Comparison of ENCODE assay signal across 9 cellular contexts in genomic region chr4:139015269-139015947, GRCh38. TPM values are rescaled to one million over a fixed set of nuclear protein-coding genes. Genes with fewer than 3 reads are reported as not detected.
DNase-seq lines count a peak whose midpoint lies in the region; ATAC-seq, FAIRE-seq and TF ChIP-seq lines count a peak whose summit lies in the region.
"Had no signal": no experiment of that assay in that cellular context is flagged by ENCODE, and none has a peak within 500 bp of the region (broad histone marks: within the 10 kb centered on the region; RNA-seq: fewer than 3 reads in every experiment).

A gene with protein sequence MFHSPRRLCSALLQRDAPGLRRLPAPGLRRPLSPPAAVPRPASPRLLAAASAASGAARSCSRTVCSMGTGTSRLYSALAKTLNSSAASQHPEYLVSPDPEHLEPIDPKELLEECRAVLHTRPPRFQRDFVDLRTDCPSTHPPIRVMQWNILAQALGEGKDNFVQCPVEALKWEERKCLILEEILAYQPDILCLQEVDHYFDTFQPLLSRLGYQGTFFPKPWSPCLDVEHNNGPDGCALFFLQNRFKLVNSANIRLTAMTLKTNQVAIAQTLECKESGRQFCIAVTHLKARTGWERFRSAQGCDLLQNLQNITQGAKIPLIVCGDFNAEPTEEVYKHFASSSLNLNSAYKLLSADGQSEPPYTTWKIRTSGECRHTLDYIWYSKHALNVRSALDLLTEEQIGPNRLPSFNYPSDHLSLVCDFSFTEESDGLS (plus strand): TSS chr4:139015781. CDS start chr4:139015982, 201 bp downstream.

- peaks cover 4% of the 10 kb centered on the region for H3K36me3 Mint-ChIP-seq in WTC11
- H3K36me3 Mint-ChIP-seq in immature natural killer cell, result peaks cover 0 to 5% (median 3%) of the 10 kb centered on the region in 3 donors

- POLR2A ChIA-PET in WTC11 (lab: Charles Lee), result interaction anchor here (0.6 to 1.6 kb wide), 2 partner anchors 34 to 286 kb away, joined by 3 to 4 read pairs; partner anchors contain the start of gene NAA15

- H3K4me3 ChIP-seq in bronchial epithelial cell (ENCODE audit: low read depth, low read length), result peak within 1 kb of the TSS; percentile 75
- H3K4me3 ChIP-seq in smooth muscle cell, result peak within 1 kb of the TSS; percentile 90

- peaks cover 13% of the 10 kb centered on the region for H3F3A ChIP-seq in smooth muscle cell (ENCODE audit: low read depth)

- H3K36me3 ChIP-seq in bronchial epithelial cell (ENCODE audit: control insufficient read depth, insufficient read depth, low read length), result peaks cover 2% of the 10 kb centered on the region
- no peaks in the 10 kb centered on the region for H3K36me3 ChIP-seq in smooth muscle cell (ENCODE audit: low read depth)

- peaks cover 44% of the 10 kb centered on the region for H3K79me2 ChIP-seq in smooth muscle cell (ENCODE audit: low read depth)

- H3K9ac ChIP-seq in smooth muscle cell (ENCODE audit: low read depth), result peak within 1 kb of the TSS; percentile 99

- peaks cover 54% of the 10 kb centered on the region for H3K4me1 Mint-ChIP-seq in WTC11
- H3K4me1 Mint-ChIP-seq in immature natural killer cell, result peaks cover 15 to 19% of the 10 kb centered on the region in 2 donors

- peak; percentile 66 for DNase-seq in AG09319 (ENCODE audit: extremely low read depth, low read depth)
- DNase-seq in NCI-H226, result peak; percentile 90
- peak; percentile 90 for DNase-seq in WTC11 (ENCODE audit: low spot score)
- peak; percentile 83 for DNase-seq in bronchial epithelial cell (ENCODE audit: low read depth)
- DNase-seq in immature natural killer cell, result peak; percentile 92 to 93 (median 93)
- DNase-seq in smooth muscle cell (lab: John Stamatoyannopoulos, UW; ENCODE audit: unreplicated experiment), result peak; percentile 85

- peak within 1 kb of the TSS; percentile 95 for H3K27ac Mint-ChIP-seq in WTC11
- peak within 1 kb of the TSS; percentile 90 to 98 (median 98) for H3K27ac Mint-ChIP-seq in immature natural killer cell

- peak within 1 kb of the TSS; percentile 93 for H3K4me3 Mint-ChIP-seq in WTC11
- peak within 1 kb of the TSS; percentile 90 to 93 (median 92) for H3K4me3 Mint-ChIP-seq in immature natural killer cell

- 2% methylated on average over 62 of the region's 62 CpGs for WGBS in smooth muscle cell (ENCODE audit: low lambda C conversion rate)

- H3K9me3 Mint-ChIP-seq in WTC11 (no peaks in the 10 kb centered on the region), immature natural killer cell (no peaks in the 10 kb centered on the region)

- no peaks in the 10 kb centered on the region for H3K9me3 ChIP-seq in smooth muscle cell (replicated peaks; ENCODE audit: low read depth)

- no peak for FAIRE-seq in bronchial epithelial cell (lab: Jason Lieb, UNC)
- FAIRE-seq: TTC549 had no signal

- peaks cover 45% of the 10 kb centered on the region for H4K20me1 ChIP-seq in smooth muscle cell (ENCODE audit: low read depth)

- H3K27ac ChIP-seq in smooth muscle cell (ENCODE audit: low read depth), result peak within 1 kb of the TSS; percentile 100

- peaks cover 19% of the 10 kb centered on the region for H3K4me1 ChIP-seq in smooth muscle cell (ENCODE audit: low read depth)

- no peak; the same call in 1 of the 2 replicates for TF ChIP-seq CTCF in AG09319 (IDR thresholded peaks at IDR 0.05; ENCODE audit: low read depth, low read length)
- no peak for TF ChIP-seq CTCF in WTC11 (IDR thresholded peaks at IDR 0.05)
- peak; percentile 17 for TF ChIP-seq CTCF in bronchial epithelial cell (IDR thresholded peaks at IDR 0.05; ENCODE audit: insufficient read depth, low read length, severe bottlenecking)
- TF ChIP-seq CTCF in smooth muscle cell (IDR thresholded peaks at IDR 0.05; ENCODE audit: borderline replicate concordance, insufficient read depth, poor library complexity, severe bottlenecking), result no peak

- ATAC-seq in GM19023 (IDR thresholded peaks at IDR 0.05; ENCODE audit: unreplicated experiment) (peak; percentile 94), HG03196 (IDR thresholded peaks at IDR 0.05; ENCODE audit: unreplicated experiment) (peak; percentile 96), WTC11 (peak; percentile 82)

- H3K27me3 ChIP-seq in bronchial epithelial cell (ENCODE audit: control insufficient read depth, insufficient read depth, low read length), result no peaks in the 10 kb centered on the region
- H3K27me3 ChIP-seq in smooth muscle cell (ENCODE audit: low read depth), result no peaks in the 10 kb centered on the region

- peak within 1 kb of the TSS; percentile 70 for H2AFZ ChIP-seq in smooth muscle cell (ENCODE audit: low read depth)

- peak within 1 kb of the TSS; percentile 87 for H3K4me2 ChIP-seq in smooth muscle cell

- CTCF ChIA-PET in WTC11 (lab: Charles Lee), result interaction anchor here (0.6 to 2.0 kb wide), 5 partner anchors 9 to 936 kb away, joined by 3 to 18 read pairs (median 5); no protein-coding TSS in a partner anchor

- no peaks in the 10 kb centered on the region for H3K27me3 Mint-ChIP-seq in WTC11 (ENCODE audit: low read depth)
- H3K27me3 Mint-ChIP-seq in immature natural killer cell (ENCODE audit: low read depth in 3 of 3), result peaks cover 8 to 23% (median 10%) of the 10 kb centered on the region in 3 donors

TF ChIP-seq in WTC11, 78 proteins besides CTCF, POLR2A, EP300 and RAD21 (continues in another document):
- TF ChIP-seq FOXK1 (CRISPR knock-in tag; IDR thresholded peaks at IDR 0.05) (no peak; the same call in none of the 2 replicates), TEAD4 (CRISPR knock-in tag; IDR thresholded peaks at IDR 0.05) (peak; percentile 43; the same call in 1 of the 2 replicates), FOXP1 (CRISPR knock-in tag; IDR thresholded peaks at IDR 0.05; ENCODE audit: borderline replicate concordance) (peak; percentile 96; the same call in 1 of the 2 replicates), ATF2 (CRISPR knock-in tag; IDR thresholded peaks at IDR 0.05; ENCODE audit: borderline replicate concordance, low read depth) (no peak), SP1 (CRISPR knock-in tag; conservative IDR thresholded peaks at IDR 0.05) (peak; percentile 79), NFE2L1 (CRISPR knock-in tag; IDR thresholded peaks at IDR 0.05) (peak; percentile 29; the same call in 1 of the 2 replicates), AFF4 (CRISPR knock-in tag; IDR thresholded peaks at IDR 0.05; ENCODE audit: borderline replicate concordance) (0 out of 2 replicates have a peak, but pooled peaks have one; percentile 17), IRF2 (CRISPR knock-in tag; IDR thresholded peaks at IDR 0.05; ENCODE audit: borderline replicate concordance, low read depth) (0 out of 2 replicates have a peak, but pooled peaks have one; percentile 34), NFYB (CRISPR knock-in tag; conservative IDR thresholded peaks at IDR 0.05; ENCODE audit: low read depth) (no peak)
- TF ChIP-seq, protein P1, sequence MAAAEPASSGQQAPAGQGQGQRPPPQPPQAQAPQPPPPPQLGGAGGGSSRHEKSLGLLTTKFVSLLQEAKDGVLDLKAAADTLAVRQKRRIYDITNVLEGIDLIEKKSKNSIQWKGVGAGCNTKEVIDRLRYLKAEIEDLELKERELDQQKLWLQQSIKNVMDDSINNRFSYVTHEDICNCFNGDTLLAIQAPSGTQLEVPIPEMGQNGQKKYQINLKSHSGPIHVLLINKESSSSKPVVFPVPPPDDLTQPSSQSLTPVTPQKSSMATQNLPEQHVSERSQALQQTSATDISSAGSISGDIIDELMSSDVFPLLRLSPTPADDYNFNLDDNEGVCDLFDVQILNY (CRISPR knock-in tag; IDR thresholded peaks at IDR 0.05), result no peak; the same call in 1 of the 2 replicates

RNA-seq across cellular contexts. Expression of the gene that starts here (rescaled TPM):
- total RNA-seq in WTC11 (2021) (37.9 to 43.4 TPM (median 39.2 TPM) in 3 replicates), bronchial epithelial cell (8.4 and 12.0 TPM in 2 replicates), smooth muscle cell (33.4 and 34.4 TPM in 2 replicates)
- polyA plus RNA-seq in immature natural killer cell (under 1 TPM in 2 of 3 donors, not detected in 1; 0.83 to 0.86 TPM), smooth muscle cell (6.7 and 8.8 TPM in 2 replicates)

Comparison
In these comparisons a context has a peak if more than half of its experiments do, and no peak if none do; other contexts are left out.
1. Peak in every context shown above with its lines: DNase-seq, ATAC-seq, H3K4me3 ChIP-seq and H3K27ac ChIP-seq.
2. Peak in DNase-seq in immature natural killer cell; RNA of the gene not detected or under 1 TPM.